ENCODE assay signal across 8 cellular contexts in the genomic region with DNA sequence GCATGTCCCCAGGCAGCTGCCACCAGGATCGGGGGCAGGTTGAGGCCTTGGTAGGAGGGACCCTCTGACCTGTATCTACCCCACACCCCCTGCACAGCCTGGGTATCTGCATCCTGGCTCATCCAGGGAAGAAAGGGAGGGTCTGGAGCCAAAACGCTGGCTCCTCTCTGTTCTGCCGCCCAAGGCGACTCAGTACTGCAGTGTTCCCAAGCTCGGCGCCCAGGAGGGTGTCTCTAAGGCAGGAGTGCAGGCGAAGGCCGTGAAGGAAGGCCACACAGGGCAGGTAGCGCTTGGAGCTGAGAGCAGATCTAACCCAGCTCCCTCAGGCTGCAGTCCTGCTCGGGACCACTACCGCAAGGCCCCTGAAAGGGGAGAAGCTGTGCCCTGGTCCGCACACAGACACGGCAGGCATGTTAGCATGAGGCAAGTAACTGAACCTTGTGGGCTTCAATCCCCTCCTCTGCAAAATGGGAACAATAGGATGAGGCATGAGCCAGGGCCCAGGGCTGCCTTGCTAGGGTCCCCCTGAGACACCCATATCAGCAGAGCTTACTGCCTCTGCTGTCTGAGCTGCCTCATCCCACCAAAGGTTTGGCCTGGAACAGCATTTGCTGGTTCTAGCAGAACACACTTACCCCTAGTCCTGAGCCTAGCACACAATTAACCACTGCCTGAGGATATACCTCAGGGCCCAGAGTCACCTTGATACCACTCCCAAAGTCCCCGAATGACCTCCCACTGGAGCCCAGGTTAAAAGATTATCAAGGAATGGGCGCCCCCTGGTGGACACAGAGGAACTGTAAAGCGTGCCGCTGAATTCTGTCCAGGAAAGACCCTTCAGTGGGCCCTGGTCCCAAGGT. TPM values are rescaled to one million over a fixed set of nuclear protein-coding genes. Genes with fewer than 3 reads are reported as not detected.
A peak's percentile ranks its signal among the peaks of the same experiment; 100 is the strongest.
DNase-seq lines count a peak whose midpoint lies in the region; ATAC-seq and TF ChIP-seq lines count a peak whose summit lies in the region.

No MANE protein-coding gene starts in this region.

- WGBS in thyroid gland, 2 donors: 70 to 73% methylated on average over 6 to 16 of the region's 17 CpGs

- peaks cover 24% of the 10 kb centered on the region for H4K20me1 ChIP-seq in PC-3 (ENCODE audit: low read length)

- no peaks in the 10 kb centered on the region for H3K27me3 ChIP-seq in PC-3 (ENCODE audit: low read length)
- no peaks in the 10 kb centered on the region for H3K27me3 ChIP-seq in thyroid gland

- no peak overlapping the region for H3K27ac ChIP-seq in PC-3 (ENCODE audit: low read length)
- H3K27ac ChIP-seq in thyroid gland: peak overlapping the region in 1 of 3 donors; percentile 83

- no peak overlapping the region for H3K4me3 ChIP-seq in PC-3 (ENCODE audit: low read length)
- H3K4me3 ChIP-seq in fibroblast of pulmonary artery (replicated peaks; ENCODE audit: low read depth, low read length): no peak overlapping the region
- no peak overlapping the region for H3K4me3 ChIP-seq in thyroid gland (replicated peaks in 1 of 3)

- TF ChIP-seq CTCF in PC-3 (conservative IDR thresholded peaks at IDR 0.05; ENCODE audit: low read depth, low read length): peak; percentile 96
- peak; percentile 73 for TF ChIP-seq CTCF in fibroblast of pulmonary artery (IDR thresholded peaks at IDR 0.05; ENCODE audit: low read length, missing control alignments)
- peak; percentile 69 to 94 (median 87) for TF ChIP-seq CTCF in thyroid gland (IDR thresholded peaks at IDR 0.05)

- H3F3A ChIP-seq in PC-3 (ENCODE audit: low read length, unreplicated experiment): peaks cover 15% of the 10 kb centered on the region

- peaks cover 28% of the 10 kb centered on the region for H3K36me3 ChIP-seq in PC-3 (ENCODE audit: low read depth, low read length)
- peaks cover 7 to 9% of the 10 kb centered on the region in 2 donors for H3K36me3 ChIP-seq in thyroid gland

- no peaks in the 10 kb centered on the region for H3K9me3 ChIP-seq in PC-3 (ENCODE audit: low read length)
- no peaks in the 10 kb centered on the region for H3K9me3 ChIP-seq in thyroid gland

- BruUV-seq in PC-3 (replicated peaks; lab: Mats Ljungman, UMichigan): no TSS peak

- TF ChIP-seq POLR2A in thyroid gland (IDR thresholded peaks at IDR 0.05): no peak

- in situ Hi-C loops in Caki2 (cut with HindIII; ENCODE audit: low pct_unique_long_range_greater_than_20kb, low sequenced_read_pairs): no loop called here

- CTCF ChIA-PET in PC-3 (lab: Charles Lee): interaction anchor here (0.6 to 4.1 kb wide), 6 partner anchors 25 to 103 kb away, joined by 3 to 108 read pairs (median 6); no protein-coding TSS in a partner anchor

- H3K9me2 ChIP-seq in PC-3 (replicated peaks; ENCODE audit: low read length): no peaks in the 10 kb centered on the region

- H3K9ac ChIP-seq in PC-3 (ENCODE audit: low read length): no peak overlapping the region

- ATAC-seq in PC-3 (peak; percentile 29), HG03280 (IDR thresholded peaks at IDR 0.05; ENCODE audit: unreplicated experiment) (no peak)

- H3K4me2 ChIP-seq in PC-3 (ENCODE audit: low read length): no peak overlapping the region

- intact Hi-C loops in PC-3 (cut with micrococcal nuclease): loop anchor here (1.0 kb wide), 3 partner anchors 38 to 103 kb away; no protein-coding TSS in a partner anchor
- intact Hi-C loops in thyroid gland (cut with DNase I): loop anchor here (1.0 to 2.0 kb wide), 2 partner anchors 38 to 104 kb away; no protein-coding TSS in a partner anchor

- DNase-seq in Caki2 (ENCODE audit: low read depth): peak; percentile 51
- peak; percentile 90 for DNase-seq in HT-29 (ENCODE audit: low spot score)
- peak; percentile 64 for DNase-seq in PC-3
- peak; percentile 90 to 94 for DNase-seq in activated T-cell treated with anti-CD3 and anti-CD28 coated beads, Interleukin-2, amount 50 U/mL, for 48 hours
- peak; percentile 50 for DNase-seq in fibroblast of pulmonary artery (ENCODE audit: low read depth)
- DNase-seq in nucleus accumbens (lab: John Stamatoyannopoulos, UW): peak in 43 of 56 donors; percentile 5 to 85 (median 46)
- peak; percentile 75 to 79 for DNase-seq in thyroid gland

- peaks cover 30% of the 10 kb centered on the region for H3K4me1 ChIP-seq in PC-3 (ENCODE audit: insufficient read depth, low read length)
- peaks cover 24 to 31% of the 10 kb centered on the region in 2 donors for H3K4me1 ChIP-seq in thyroid gland

- H3K79me2 ChIP-seq in PC-3 (ENCODE audit: low read length): peaks cover 31% of the 10 kb centered on the region

- no peak overlapping the region for H2AFZ ChIP-seq in PC-3 (ENCODE audit: low read length)

- POLR2A ChIA-PET in PC-3 (lab: Charles Lee; ENCODE audit: unreplicated experiment): no interaction called here

RNA-seq across cellular contexts. Expression of gene PTMA, which starts 6.5 kb away (rescaled TPM):
- 1,152 and 1,297 TPM in 2 replicates for total RNA-seq in Caki2 (2014; rRNA removed; shearing (Covaris generic); ENCODE audit: low replicate concordance)
- 1,191 and 1,224 TPM in 2 replicates for total RNA-seq in HT-29 (2014; rRNA removed; shearing (Covaris generic))
- total RNA-seq in PC-3 (2014; rRNA removed): 1,625 and 2,032 TPM in 2 replicates
- 1,000 to 10,000 TPM in 3 of 4 donors, 100 to 1,000 TPM in 1; 631 to 1,160 (median 1,099) TPM for total RNA-seq in thyroid gland
